14 cellular contexts compared by ENCODE assay signal in the genomic region with DNA sequence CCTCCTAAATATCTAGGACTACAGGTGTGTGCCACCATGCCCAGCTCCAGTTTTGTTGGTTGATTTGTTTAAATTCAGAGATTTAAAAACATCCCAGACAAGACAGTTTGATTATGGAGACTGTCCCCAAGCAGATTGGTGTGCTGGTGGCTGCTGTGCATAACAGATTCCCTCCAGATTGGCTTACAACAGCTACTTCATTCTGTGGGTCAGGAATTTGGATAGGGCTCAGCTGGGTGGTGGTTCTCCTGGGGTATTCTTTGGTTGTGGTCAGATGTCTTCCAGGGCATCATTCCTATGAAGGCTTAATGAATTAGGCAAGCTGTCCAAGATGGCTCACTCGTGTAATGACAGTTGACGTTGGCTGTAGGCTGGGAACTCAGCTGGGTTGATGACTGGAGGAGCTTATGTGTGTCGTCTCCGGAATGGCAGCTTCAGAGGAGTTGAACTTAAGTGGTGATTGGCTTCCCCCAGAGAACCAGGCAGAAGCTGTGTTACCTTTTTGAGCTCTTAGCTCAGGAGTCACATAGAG. TPM values are rescaled to one million over a fixed set of nuclear protein-coding genes. Genes with fewer than 3 reads are reported as not detected.
DNase-seq lines count a peak whose midpoint lies in the region; ATAC-seq and TF ChIP-seq lines count a peak whose summit lies in the region.
"Had no signal": no experiment of that assay in that cellular context is flagged by ENCODE, and none has a peak within 500 bp of the region (broad histone marks: within the 10 kb centered on the region; RNA-seq: fewer than 3 reads in every experiment).

No MANE protein-coding gene starts in this region.

- TF ChIP-seq CTCF in nephron progenitor cell (IDR thresholded peaks at IDR 0.05) (no peak), neural progenitor cell (IDR thresholded peaks at IDR 0.05) (no peak)
- TF ChIP-seq CTCF in CD8-positive, alpha-beta T cell (IDR thresholded peaks at IDR 0.05): no peak

- H3K79me2 ChIP-seq in neural progenitor cell (ENCODE audit: low read depth): no peaks in the 10 kb centered on the region

- no peaks in the 10 kb centered on the region for H3K9me3 Mint-ChIP-seq in activated T-cell treated with anti-CD3 and anti-CD28 coated beads, Interleukin-2, amount 50 U/mL, for 72 hours
- no peaks in the 10 kb centered on the region for H3K9me3 Mint-ChIP-seq in effector memory CD8-positive, alpha-beta T cell
- H3K9me3 Mint-ChIP-seq in nephron progenitor cell (no peaks in the 10 kb centered on the region), neural progenitor cell (no peaks in the 10 kb centered on the region)
- no peaks in the 10 kb centered on the region for H3K9me3 Mint-ChIP-seq in CD8-positive, alpha-beta T cell

- no peaks in the 10 kb centered on the region for H3K9me3 ChIP-seq in neural progenitor cell (ENCODE audit: low read depth)
- H3K9me3 ChIP-seq in CD8-positive, alpha-beta T cell (ENCODE audit: low read length): no peaks in the 10 kb centered on the region

- no peak overlapping the region for H3K4me2 ChIP-seq in neural progenitor cell
- H3K4me2 ChIP-seq: KMS-11 had no signal

- H3K4me3 Mint-ChIP-seq in activated T-cell treated with anti-CD3 and anti-CD28 coated beads, Interleukin-2, amount 50 U/mL, for 72 hours: no peak overlapping the region
- no peak overlapping the region for H3K4me3 Mint-ChIP-seq in effector memory CD8-positive, alpha-beta T cell
- no peak overlapping the region for H3K4me3 Mint-ChIP-seq in nephron progenitor cell
- H3K4me3 Mint-ChIP-seq in neural progenitor cell: no peak overlapping the region
- no peak overlapping the region for H3K4me3 Mint-ChIP-seq in CD8-positive, alpha-beta T cell

- intact Hi-C loops in CD8-positive, alpha-beta T cell (cut with DNase I, micrococcal nuclease): no loop called here

- H3K27me3 ChIP-seq in neural progenitor cell: no peaks in the 10 kb centered on the region
- no peaks in the 10 kb centered on the region for H3K27me3 ChIP-seq in CD8-positive, alpha-beta T cell (ENCODE audit: insufficient read depth, low read length)

- CTCF ChIA-PET in CD8-positive, alpha-beta T cell (lab: Charles Lee): interaction anchor here (0.6 to 1.1 kb wide), 2 partner anchors 136 to 392 kb away, joined by 3 read pairs; a partner anchor contains a TSS

- DNase-seq in activated T-cell treated with anti-CD3 and anti-CD28 coated beads, Interleukin-2, amount 50 U/mL, for 72 hours: no peak
- no peak for DNase-seq in activated T-cell treated with anti-CD3 and anti-CD28 coated beads, Interleukin-2, amount 50 U/mL, for 1 hour
- DNase-seq in effector memory CD8-positive, alpha-beta T cell: no peak
- no peak for DNase-seq in nephron progenitor cell
- DNase-seq in T-helper 9 cell: no peak
- no peak for DNase-seq in neural progenitor cell (ENCODE audit: low spot score)
- no peak for DNase-seq in DMS53 (lab: John Stamatoyannopoulos, UW)
- no peak for DNase-seq in CD8-positive, alpha-beta T cell
- DNase-seq: C1 segment of cervical spinal cord, DMS153, NCI-H1436 treated with DMSO at 0.1 percent for 48 hours, NCI-H2081, NCI-H510A treated with DMSO at 0.1 percent for 48 hours had no signal

- peaks cover 3% of the 10 kb centered on the region for H4K20me1 ChIP-seq in neural progenitor cell (ENCODE audit: low read depth)

- H3K36me3 ChIP-seq in neural progenitor cell: no peaks in the 10 kb centered on the region
- peaks cover 15% of the 10 kb centered on the region for H3K36me3 ChIP-seq in CD8-positive, alpha-beta T cell (ENCODE audit: insufficient read depth, low read length)

- POLR2A ChIA-PET in CD8-positive, alpha-beta T cell (lab: Charles Lee): no interaction called here

- peak overlapping the region; percentile 36 for H3K27ac Mint-ChIP-seq in activated T-cell treated with anti-CD3 and anti-CD28 coated beads, Interleukin-2, amount 50 U/mL, for 72 hours
- H3K27ac Mint-ChIP-seq in effector memory CD8-positive, alpha-beta T cell: peak overlapping the region; percentile 6 to 51
- H3K27ac Mint-ChIP-seq in nephron progenitor cell (peak overlapping the region; percentile 27), neural progenitor cell (no peak overlapping the region)
- no peak overlapping the region for H3K27ac Mint-ChIP-seq in CD8-positive, alpha-beta T cell

- H3K27ac ChIP-seq in neural progenitor cell: no peak overlapping the region
- no peak overlapping the region for H3K27ac ChIP-seq in CD8-positive, alpha-beta T cell (ENCODE audit: low read depth, low read length)
- H3K27ac ChIP-seq: KMS-11 had no signal

- H3F3A ChIP-seq in neural progenitor cell (ENCODE audit: low read depth): no peaks in the 10 kb centered on the region

- peaks cover 3 to 13% of the 10 kb centered on the region in 2 donors for H3K36me3 Mint-ChIP-seq in activated T-cell treated with anti-CD3 and anti-CD28 coated beads, Interleukin-2, amount 50 U/mL, for 72 hours (ENCODE audit: insufficient read depth in 2 of 2)
- peaks cover 47% of the 10 kb centered on the region for H3K36me3 Mint-ChIP-seq in effector memory CD8-positive, alpha-beta T cell (ENCODE audit: insufficient read depth)
- H3K36me3 Mint-ChIP-seq in nephron progenitor cell (ENCODE audit: low read depth): peaks cover 47% of the 10 kb centered on the region
- peaks cover 21% of the 10 kb centered on the region for H3K36me3 Mint-ChIP-seq in neural progenitor cell
- peaks cover 64% of the 10 kb centered on the region for H3K36me3 Mint-ChIP-seq in CD8-positive, alpha-beta T cell

- H3K4me1 ChIP-seq in neural progenitor cell: no peaks in the 10 kb centered on the region
- no peaks in the 10 kb centered on the region for H3K4me1 ChIP-seq in CD8-positive, alpha-beta T cell (ENCODE audit: insufficient read depth, low read length)

- no peaks in the 10 kb centered on the region for H3K27me3 Mint-ChIP-seq in activated T-cell treated with anti-CD3 and anti-CD28 coated beads, Interleukin-2, amount 50 U/mL, for 72 hours (ENCODE audit: low read depth)
- H3K27me3 Mint-ChIP-seq in effector memory CD8-positive, alpha-beta T cell: no peaks in the 10 kb centered on the region
- H3K27me3 Mint-ChIP-seq in nephron progenitor cell (ENCODE audit: low read depth, poor library complexity) (peaks cover 5% of the 10 kb centered on the region), neural progenitor cell (ENCODE audit: insufficient read depth, low read depth) (no peaks in the 10 kb centered on the region)
- no peaks in the 10 kb centered on the region for H3K27me3 Mint-ChIP-seq in CD8-positive, alpha-beta T cell (ENCODE audit: low read depth)

- H2AFZ ChIP-seq in neural progenitor cell (replicated peaks): no peak overlapping the region

- ATAC-seq in activated T-cell treated with anti-CD3 and anti-CD28 coated beads, Interleukin-2, amount 50 U/mL, for 72 hours (replicated peaks in 1 of 2): no peak
- ATAC-seq in effector memory CD8-positive, alpha-beta T cell (replicated peaks): no peak
- no peak for ATAC-seq in CD8-positive, alpha-beta T cell

- peaks cover 7% of the 10 kb centered on the region for H3K4me1 Mint-ChIP-seq in activated T-cell treated with anti-CD3 and anti-CD28 coated beads, Interleukin-2, amount 50 U/mL, for 72 hours (ENCODE audit: low read depth)
- H3K4me1 Mint-ChIP-seq in effector memory CD8-positive, alpha-beta T cell (ENCODE audit: low read depth in 2 of 2): no peaks in the 10 kb centered on the region
- H3K4me1 Mint-ChIP-seq in nephron progenitor cell: peaks cover 8% of the 10 kb centered on the region
- H3K4me1 Mint-ChIP-seq in neural progenitor cell: no peaks in the 10 kb centered on the region
- H3K4me1 Mint-ChIP-seq in CD8-positive, alpha-beta T cell (ENCODE audit: low read depth): no peaks in the 10 kb centered on the region

- H3K4me3 ChIP-seq in neural progenitor cell: no peak overlapping the region
- H3K4me3 ChIP-seq in CD8-positive, alpha-beta T cell (ENCODE audit: low read depth, low read length): no peak overlapping the region

- no peak overlapping the region for H3K9ac ChIP-seq in neural progenitor cell
- H3K9ac ChIP-seq: KMS-11 had no signal

RNA-seq across cellular contexts. Expression of a gene that starts 10.6 kb away (rescaled TPM):
- 1 to 10 TPM; 4.0 to 4.1 TPM for total RNA-seq in activated T-cell treated with anti-CD3 and anti-CD28 coated beads, Interleukin-2, amount 50 U/mL, for 72 hours
- total RNA-seq in neural progenitor cell (ENCODE audit: low replicate concordance): 2.6 TPM in 1 of 2 replicates, not detected in the other
- total RNA-seq in CD8-positive, alpha-beta T cell: under 1 TPM; 0.16 to 0.44 TPM

Comparison
In these comparisons a context has a peak if more than half of its experiments do, and no peak if none do; other contexts are left out.
1. H3K27ac Mint-ChIP-seq: peak in activated T-cell treated with anti-CD3 and anti-CD28 coated beads, Interleukin-2, amount 50 U/mL, for 72 hours (single experiment), effector memory CD8-positive, alpha-beta T cell (2 of 2) and nephron progenitor cell (single experiment); none in neural progenitor cell (single experiment) and CD8-positive, alpha-beta T cell (single experiment).